7 cellular contexts compared by ENCODE assay signal in the genomic region with DNA sequence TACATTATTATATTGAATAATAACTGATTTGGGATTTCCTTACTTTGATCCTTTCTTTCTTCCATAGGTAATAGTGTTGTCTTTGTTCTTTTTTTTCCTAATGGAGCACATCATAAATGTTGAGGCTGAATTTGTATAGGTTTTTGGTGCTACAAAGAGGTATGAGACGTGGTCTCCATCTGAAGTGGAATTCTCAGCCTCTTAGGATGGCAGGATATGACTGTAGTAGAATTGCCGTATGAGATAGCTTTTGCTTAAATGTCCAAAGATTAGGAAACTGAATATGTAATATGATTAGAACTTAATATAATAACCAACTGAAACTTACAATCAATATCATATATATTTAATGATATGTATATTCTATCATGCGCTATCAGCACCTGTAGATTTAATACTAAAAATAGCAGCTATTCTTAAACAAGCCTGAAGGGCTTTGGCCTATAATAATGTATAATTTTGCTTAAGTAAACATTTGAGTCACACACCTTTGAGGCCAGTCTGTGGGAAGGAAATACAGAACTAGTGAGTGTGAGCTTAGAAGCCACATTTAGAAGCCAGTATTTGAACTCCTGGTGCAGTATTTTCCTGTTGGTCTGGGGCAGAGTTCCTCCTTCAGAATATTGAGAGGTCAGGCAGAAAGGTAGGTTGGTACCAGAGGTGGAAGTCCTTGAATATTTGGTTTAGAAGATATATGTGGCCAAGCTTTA.
DNase-seq lines count a peak whose midpoint lies in the region; ATAC-seq, FAIRE-seq and TF ChIP-seq lines count a peak whose summit lies in the region.

No MANE protein-coding gene starts in this region.

- no TSS peak for BruUV-seq in mammary epithelial cell (replicated peaks; lab: Mats Ljungman, UMichigan)

- H2AFZ ChIP-seq in mammary epithelial cell (ENCODE audit: low read depth, low read length): no peak overlapping the region

- in situ Hi-C loops in mammary epithelial cell (cut with MboI; ENCODE audit: low sequenced_read_pairs in 2 of 2): loop anchor here in 1 of 2 donors (25.0 kb wide), 1 partner anchor 114 kb away; no protein-coding TSS in a partner anchor

- H3K4me2 ChIP-seq in mammary epithelial cell (ENCODE audit: insufficient read depth, low read depth, low read length): no peak overlapping the region

- CTCF ChIA-PET in mammary epithelial cell (lab: Charles Lee; ENCODE audit: low non-redundant PET): no interaction called here

- DNase-seq in LHCN-M2 (ENCODE audit: low read depth): peak; percentile 68
- peak; percentile 75 for DNase-seq in mammary epithelial cell
- DNase-seq in small intestine: no peak

- peak; percentile 78 for ATAC-seq in GM18868 (IDR thresholded peaks at IDR 0.05; ENCODE audit: unreplicated experiment)
- ATAC-seq in HG02610 (IDR thresholded peaks at IDR 0.05; ENCODE audit: unreplicated experiment): no peak
- ATAC-seq in GM21717 (IDR thresholded peaks at IDR 0.05; ENCODE audit: unreplicated experiment): no peak
- no peak for ATAC-seq in GM21381 (IDR thresholded peaks at IDR 0.05; ENCODE audit: unreplicated experiment)

- no peaks in the 10 kb centered on the region for H4K20me1 ChIP-seq in mammary epithelial cell (ENCODE audit: insufficient read depth, low read length)

- H3K27me3 ChIP-seq in mammary epithelial cell (ENCODE audit: insufficient read depth, low read length) (no peaks in the 10 kb centered on the region), small intestine (ENCODE audit: control insufficient read depth in 2 of 2, insufficient read depth in 2 of 2, low read length in 2 of 2) (no peaks in the 10 kb centered on the region)

- peak; percentile 36 for FAIRE-seq in small intestine (lab: Jason Lieb, UNC)

- H3K27ac ChIP-seq in mammary epithelial cell (ENCODE audit: insufficient read depth, low read depth, low read length) (no peak overlapping the region), small intestine (ENCODE audit: low read depth in 1 of 2, low read length in 1 of 2) (no peak overlapping the region)

- no peak for TF ChIP-seq CTCF in mammary epithelial cell (conservative IDR thresholded peaks at IDR 0.05 in 1 of 2, IDR thresholded peaks at IDR 0.05 in 1 of 2; ENCODE audit: extremely low read depth in 1 of 2, insufficient read depth in 1 of 2, low read depth in 1 of 2, low read length in 2 of 2)

- dilution Hi-C loops in mammary epithelial cell (cut with HindIII; ENCODE audit: low sequenced_read_pairs): no loop called here

- 45% methylated on average over 3 of the region's 3 CpGs for WGBS in mammary epithelial cell (ENCODE audit: low coverage, missing lambda C conversion rate)
- 26 to 48% (median 47%) methylated on average over 3 of the region's 3 CpGs for WGBS in small intestine, 3 donors

- H3K4me3 ChIP-seq in mammary epithelial cell (replicated peaks in 1 of 3; ENCODE audit: insufficient read depth in 1 of 3, low read depth in 2 of 3, low read length in 3 of 3) (no peak overlapping the region), small intestine (ENCODE audit: low read depth in 1 of 2, low read length in 2 of 2) (no peak overlapping the region)

- no peak overlapping the region for H3K9ac ChIP-seq in mammary epithelial cell (ENCODE audit: insufficient read depth, low read length)

- H3K4me1 ChIP-seq in mammary epithelial cell (ENCODE audit: insufficient read depth, low read length) (peaks cover 4% of the 10 kb centered on the region), small intestine (ENCODE audit: control insufficient read depth in 2 of 2, insufficient read depth in 1 of 2, low read depth in 1 of 2, low read length in 1 of 2) (no peaks in the 10 kb centered on the region)

- peaks cover 3% of the 10 kb centered on the region for H3K36me3 ChIP-seq in mammary epithelial cell (ENCODE audit: insufficient read depth, low read length)
- H3K36me3 ChIP-seq in small intestine (ENCODE audit: control insufficient read depth in 2 of 2, insufficient read depth in 2 of 2, low read length in 2 of 2): peaks cover 3 to 4% of the 10 kb centered on the region in 2 donors

- intact Hi-C loops in mammary epithelial cell (cut with micrococcal nuclease): loop anchor here (5.0 kb wide), 1 partner anchor 264 kb away; a partner anchor contains a TSS

- H3K9me3 ChIP-seq in mammary epithelial cell (replicated peaks; ENCODE audit: insufficient read depth, low read length) (no peaks in the 10 kb centered on the region), small intestine (ENCODE audit: control insufficient read depth, low read depth) (no peaks in the 10 kb centered on the region)

- peaks cover 8% of the 10 kb centered on the region for H3K79me2 ChIP-seq in mammary epithelial cell (ENCODE audit: insufficient read depth, low read length)
